In genomic region chr12:43147893-43148292, GRCh38 we compare ENCODE assay signal across 15 cellular contexts.
A peak's percentile ranks its signal among the peaks of the same experiment; 100 is the strongest.
DNase-seq lines count a peak whose midpoint lies in the region; ATAC-seq, FAIRE-seq and TF ChIP-seq lines count a peak whose summit lies in the region.
"Had no signal": no experiment of that assay in that cellular context is flagged by ENCODE, and none has a peak within 500 bp of the region (broad histone marks: within the 10 kb centered on the region; RNA-seq: fewer than 3 reads in every experiment).

No MANE protein-coding gene starts in this region.

- no peak for TF ChIP-seq CTCF in bronchial epithelial cell (IDR thresholded peaks at IDR 0.05; ENCODE audit: insufficient read depth, low read length, severe bottlenecking)
- no peak for TF ChIP-seq CTCF in hepatocyte (IDR thresholded peaks at IDR 0.05; ENCODE audit: poor library complexity)
- no peak for TF ChIP-seq CTCF in smooth muscle cell (IDR thresholded peaks at IDR 0.05; ENCODE audit: borderline replicate concordance, insufficient read depth, poor library complexity, severe bottlenecking)

- no peak overlapping the region for H3K9ac ChIP-seq in smooth muscle cell (ENCODE audit: low read depth)
- H3K9ac ChIP-seq: BLaER1 had no signal

- peaks cover 4% of the 10 kb centered on the region for H3F3A ChIP-seq in smooth muscle cell (ENCODE audit: low read depth)

- H3K36me3 ChIP-seq in bronchial epithelial cell (ENCODE audit: control insufficient read depth, insufficient read depth, low read length) (no peaks in the 10 kb centered on the region), hepatocyte (replicated peaks; ENCODE audit: insufficient read depth, low read depth) (no peaks in the 10 kb centered on the region), smooth muscle cell (ENCODE audit: low read depth) (no peaks in the 10 kb centered on the region)
- H3K36me3 ChIP-seq: BLaER1 had no signal

- H3K4me3 Mint-ChIP-seq in T-helper 17 cell = no peak overlapping the region

- H3K27ac ChIP-seq in hepatocyte (peak overlapping the region; percentile 47), smooth muscle cell (ENCODE audit: low read depth) (peak overlapping the region; percentile 82)
- H3K27ac ChIP-seq: BLaER1 had no signal

- no peak overlapping the region for H2AFZ ChIP-seq in hepatocyte
- peak overlapping the region; percentile 26 for H2AFZ ChIP-seq in smooth muscle cell (ENCODE audit: low read depth)

- FAIRE-seq in bronchial epithelial cell (lab: Jason Lieb, UNC) = no peak
- FAIRE-seq: H54, HTR-8/SVneo, K562 had no signal

- DNase-seq in LHCN-M2 (ENCODE audit: low read depth) (peak; percentile 42), bronchial epithelial cell (ENCODE audit: low read depth) (peak; percentile 21), hepatocyte (ENCODE audit: low spot score) (no peak), smooth muscle cell (lab: John Stamatoyannopoulos, UW; ENCODE audit: unreplicated experiment) (no peak), DMS53 (lab: John Stamatoyannopoulos, UW) (no peak), T-helper 17 cell (no peak)
- DNase-seq: DMS 273 treated with DMSO at 0.1 percent for 48 hours, NCI-H1092, NCI-H2227 treated with DMSO at 0.1 percent for 48 hours, NCI-H526 had no signal

- WGBS in hepatocyte (ENCODE audit: low lambda C conversion rate, missing lambda C conversion rate) = 61% methylated on average over 1 of the region's 1 CpG
- WGBS in smooth muscle cell (ENCODE audit: low lambda C conversion rate) = 25% methylated on average over 1 of the region's 1 CpG

- H4K20me1 ChIP-seq in hepatocyte (ENCODE audit: insufficient read depth, poor library complexity, severe bottlenecking) (no peaks in the 10 kb centered on the region), smooth muscle cell (ENCODE audit: low read depth) (no peaks in the 10 kb centered on the region)
- H4K20me1 ChIP-seq: BLaER1 had no signal

- H3K79me2 ChIP-seq in hepatocyte (no peaks in the 10 kb centered on the region), smooth muscle cell (ENCODE audit: low read depth) (peaks cover 10% of the 10 kb centered on the region)

- H3K4me2 ChIP-seq in hepatocyte (peak overlapping the region; percentile 25), smooth muscle cell (peak overlapping the region; percentile 71)
- H3K4me2 ChIP-seq: BLaER1 had no signal

- H3K27me3 ChIP-seq in bronchial epithelial cell (ENCODE audit: control insufficient read depth, insufficient read depth, low read length) = no peaks in the 10 kb centered on the region
- H3K27me3 ChIP-seq in hepatocyte = no peaks in the 10 kb centered on the region
- no peaks in the 10 kb centered on the region for H3K27me3 ChIP-seq in smooth muscle cell (ENCODE audit: low read depth)
- H3K27me3 ChIP-seq: BLaER1 had no signal

- H3K4me1 Mint-ChIP-seq in T-helper 17 cell = no peaks in the 10 kb centered on the region

- no peaks in the 10 kb centered on the region for H3K9me3 ChIP-seq in hepatocyte (ENCODE audit: low read depth)
- H3K9me3 ChIP-seq in smooth muscle cell (replicated peaks; ENCODE audit: low read depth) = no peaks in the 10 kb centered on the region
- H3K9me3 ChIP-seq in T-helper 17 cell (ENCODE audit: control insufficient read depth, low read length, poor library complexity, severe bottlenecking) = no peaks in the 10 kb centered on the region
- H3K9me3 ChIP-seq: BLaER1 had no signal

- ATAC-seq in HG02870 (IDR thresholded peaks at IDR 0.05; ENCODE audit: unreplicated experiment) (no peak), T-helper 17 cell (no peak)
- ATAC-seq: K562 had no signal

- H3K27me3 Mint-ChIP-seq in T-helper 17 cell = no peaks in the 10 kb centered on the region

- H3K27ac Mint-ChIP-seq in T-helper 17 cell = no peak overlapping the region

- no peaks in the 10 kb centered on the region for H3K9me2 ChIP-seq in hepatocyte (replicated peaks; ENCODE audit: insufficient read depth)

- no peaks in the 10 kb centered on the region for H3K36me3 Mint-ChIP-seq in T-helper 17 cell (ENCODE audit: low read depth)

- H3K4me1 ChIP-seq in hepatocyte (ENCODE audit: insufficient read depth) = peaks cover 4% of the 10 kb centered on the region
- H3K4me1 ChIP-seq in smooth muscle cell (ENCODE audit: low read depth) = peaks cover 25% of the 10 kb centered on the region
- H3K4me1 ChIP-seq: BLaER1 had no signal

- no peak overlapping the region for H3K4me3 ChIP-seq in bronchial epithelial cell (ENCODE audit: low read depth, low read length)
- H3K4me3 ChIP-seq in hepatocyte = no peak overlapping the region
- H3K4me3 ChIP-seq in smooth muscle cell = no peak overlapping the region
- H3K4me3 ChIP-seq: BLaER1, K562 had no signal

Comparison
In these comparisons a context has a peak if more than half of its experiments do, and no peak if none do; other contexts are left out.
1. DNase-seq: peak in LHCN-M2 (single experiment) and bronchial epithelial cell (single experiment); none in hepatocyte (single experiment), smooth muscle cell (single experiment), DMS53 (single experiment) and T-helper 17 cell (0 of 3).